In the genomic region with DNA sequence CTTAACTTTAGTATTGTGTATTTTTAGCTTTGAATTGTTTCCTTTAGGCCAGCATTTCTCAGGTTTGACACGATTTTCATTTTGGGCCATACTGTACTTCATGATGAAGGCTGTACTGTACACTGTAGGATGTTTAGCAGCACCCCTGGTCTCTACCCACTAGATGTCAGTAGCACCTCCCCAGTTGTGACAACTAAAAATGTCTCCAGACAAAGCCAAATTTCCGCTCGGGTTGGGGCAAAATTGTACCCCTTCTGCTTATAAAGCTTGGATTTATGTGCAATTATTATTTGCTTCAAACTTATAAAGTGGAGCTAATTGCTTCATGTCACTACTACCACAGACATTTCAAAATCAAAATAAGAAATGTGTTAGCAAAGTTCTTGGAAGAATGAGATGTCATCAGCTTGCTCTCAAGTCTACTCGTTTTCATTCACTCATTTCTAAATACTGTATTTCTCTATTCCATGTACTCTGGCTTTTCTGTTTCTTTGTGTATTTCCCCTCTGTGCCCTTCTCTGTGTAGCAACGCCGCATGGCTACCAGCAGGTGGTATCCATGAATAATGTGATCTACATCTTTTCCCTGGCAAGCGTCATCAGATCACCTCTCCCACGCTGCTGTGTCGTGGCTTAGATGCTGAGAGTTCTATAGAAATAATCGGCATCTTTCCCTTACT, we compare ENCODE assay signal across 8 cellular contexts. TPM values are rescaled to one million over a fixed set of nuclear protein-coding genes. Genes with fewer than 3 reads are reported as not detected.
DNase-seq lines count a peak whose midpoint lies in the region; ATAC-seq and FAIRE-seq lines count a peak whose summit lies in the region.

No MANE protein-coding gene starts in this region.

- peak; percentile 19 for DNase-seq in DMS153 treated with DMSO at 0.1 percent for 48 hours (lab: John Stamatoyannopoulos, UW; ENCODE audit: unreplicated experiment)
- DNase-seq in HTR-8/SVneo (ENCODE audit: insufficient read length, low spot score) = peak; percentile 1
- peak; percentile 50 for DNase-seq in RPMI7951 (ENCODE audit: low read depth)
- peak; percentile 33 for DNase-seq in iPS DF 4.7 (ENCODE audit: extremely low read depth, low spot score)
- DNase-seq in NCI-H774 (lab: John Stamatoyannopoulos, UW) = no peak

- no peak for FAIRE-seq in HTR-8/SVneo (lab: Jason Lieb, UNC)

- ATAC-seq in GM18861 (IDR thresholded peaks at IDR 0.05; ENCODE audit: unreplicated experiment) (no peak), GM19467 (IDR thresholded peaks at IDR 0.05; ENCODE audit: unreplicated experiment) (no peak), GM21447 (IDR thresholded peaks at IDR 0.05; ENCODE audit: unreplicated experiment) (no peak)

RNA-seq across cellular contexts. Expression of a gene that starts 47.7 kb away (rescaled TPM):
- not detected in 2 replicates for total RNA-seq in RPMI7951 (2014; rRNA removed; shearing (Covaris generic))
